28 cellular contexts compared by ENCODE assay signal in the genomic region with DNA sequence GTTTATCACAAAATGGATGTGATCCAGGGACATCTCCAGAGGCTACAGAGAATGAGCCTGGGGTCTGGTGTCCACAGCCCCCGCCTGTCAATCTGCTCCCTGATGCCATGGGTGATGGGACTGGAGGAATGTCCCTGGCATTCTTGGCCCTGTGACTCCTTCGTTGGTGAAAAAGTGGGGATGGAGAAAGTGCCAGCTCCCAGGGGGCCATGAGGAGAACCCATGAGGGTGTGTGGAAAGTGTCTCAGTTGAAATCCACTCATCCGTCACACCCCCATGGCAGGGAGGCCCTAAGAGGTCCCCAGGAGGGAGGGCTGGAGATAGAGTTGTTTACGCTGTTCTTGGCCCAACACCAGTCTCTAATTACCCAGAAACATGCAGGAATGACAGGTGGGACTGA.
"Had no signal": no experiment of that assay in that cellular context is flagged by ENCODE, and none has a peak within 500 bp of the region (broad histone marks: within the 10 kb centered on the region; RNA-seq: fewer than 3 reads in every experiment).

No MANE protein-coding gene starts in this region.

- H3K9ac ChIP-seq: neural progenitor cell had no signal

- H3K27ac Mint-ChIP-seq: mesothelial cell of epicardium; naive B cell; natural killer cell; nephron progenitor cell; neural progenitor cell; progenitor cell of endocrine pancreas; stimulated activated naive B cell treated with anti-CD40 and anti-IgM and Interleukin-4, amounts not matched to agents 10 μg/mL and 1 μg/mL and 100 μg/mL, for 72 hours had no signal

- H3K4me3 Mint-ChIP-seq: mesothelial cell of epicardium; natural killer cell; nephron progenitor cell; neural progenitor cell; stimulated activated naive B cell treated with anti-CD40 and anti-IgM and Interleukin-4, amounts not matched to agents 10 μg/mL and 1 μg/mL and 100 μg/mL, for 72 hours had no signal

- DNase-seq: hippocampal formation; kidney glomerular epithelial cell; left cardiac atrium; left lung; mesendoderm; naive B cell; natural killer cell; nephron progenitor cell; ovary; retina; right cardiac atrium; stimulated activated CD4-positive, alpha-beta T cell treated with anti-CD3 and anti-CD28 coated beads, Interleukin-12 subunit alpha, Interleukin-12 subunit beta, amount 100 ng/mL, for 4 hours; stimulated activated CD4-positive, alpha-beta T cell treated with anti-CD3 and anti-CD28 coated beads, Interleukin-15, amount 100 ng/mL, for 24 hours; stimulated activated CD4-positive, alpha-beta T cell treated with anti-CD3 and anti-CD28 coated beads, Interleukin-2, amount 100 ng/mL, for 24 hours; stimulated activated CD4-positive, alpha-beta T cell treated with anti-CD3 and anti-CD28 coated beads, Interleukin-4, amount 100 ng/mL, for 1 hour; stimulated activated naive B cell treated with anti-CD40 and anti-IgM and Interleukin-4, amounts not matched to agents 10 μg/mL and 1 μg/mL and 100 μg/mL, for 72 hours; stimulated activated naive CD8-positive, alpha-beta T cell treated with anti-CD3 and anti-CD28 coated beads, Interleukin-15, Interleukin-2, amounts not matched to agents 100 U/mL and 50 U/mL, for 24 hours; stomach; testis; tibial artery; trophoblast cell; upper lobe of right lung had no signal

- H3K4me1 Mint-ChIP-seq: mesothelial cell of epicardium; naive B cell; natural killer cell; stimulated activated naive B cell treated with anti-CD40 and anti-IgM and Interleukin-4, amounts not matched to agents 10 μg/mL and 1 μg/mL and 100 μg/mL, for 72 hours had no signal

- ATAC-seq: left cardiac atrium; left lung; natural killer cell; right cardiac atrium; sciatic nerve; stimulated activated naive B cell treated with anti-CD40 and anti-IgM and Interleukin-4, amounts not matched to agents 10 μg/mL and 1 μg/mL and 100 μg/mL, for 72 hours; stimulated activated naive CD8-positive, alpha-beta T cell treated with anti-CD3 and anti-CD28 coated beads, Interleukin-15, Interleukin-2, amounts not matched to agents 100 U/mL and 50 U/mL, for 24 hours; upper lobe of right lung had no signal

- H3K9me3 ChIP-seq: left lung, ovary, stomach, testis, tibial artery, upper lobe of right lung had no signal

- H3K4me2 ChIP-seq: neural progenitor cell had no signal

- H3K4me1 ChIP-seq: left lung, stomach, testis, tibial artery, upper lobe of right lung had no signal

- H3K27me3 ChIP-seq: neural progenitor cell, ovary, testis, upper lobe of right lung had no signal

- H3K36me3 Mint-ChIP-seq: mesothelial cell of epicardium; naive B cell; natural killer cell; neural progenitor cell; stimulated activated naive B cell treated with anti-CD40 and anti-IgM and Interleukin-4, amounts not matched to agents 10 μg/mL and 1 μg/mL and 100 μg/mL, for 72 hours had no signal

- H3K4me3 ChIP-seq: left lung, lung, neural progenitor cell, ovary, skin epidermis, stomach, testis, tibial artery, upper lobe of right lung had no signal

- H3K9me3 Mint-ChIP-seq: natural killer cell, nephron progenitor cell had no signal

- H2AFZ ChIP-seq: neural progenitor cell had no signal

- H3K36me3 ChIP-seq: left lung, neural progenitor cell, ovary, stomach, tibial artery, upper lobe of right lung had no signal

- H3K27me3 Mint-ChIP-seq: progenitor cell of endocrine pancreas had no signal

- H3K27ac ChIP-seq: left lung, neural progenitor cell, ovary, skin epidermis, stomach, testis, tibial artery, upper lobe of right lung had no signal
